Comparison of ENCODE assay signal across 8 cellular contexts in the genomic region with DNA sequence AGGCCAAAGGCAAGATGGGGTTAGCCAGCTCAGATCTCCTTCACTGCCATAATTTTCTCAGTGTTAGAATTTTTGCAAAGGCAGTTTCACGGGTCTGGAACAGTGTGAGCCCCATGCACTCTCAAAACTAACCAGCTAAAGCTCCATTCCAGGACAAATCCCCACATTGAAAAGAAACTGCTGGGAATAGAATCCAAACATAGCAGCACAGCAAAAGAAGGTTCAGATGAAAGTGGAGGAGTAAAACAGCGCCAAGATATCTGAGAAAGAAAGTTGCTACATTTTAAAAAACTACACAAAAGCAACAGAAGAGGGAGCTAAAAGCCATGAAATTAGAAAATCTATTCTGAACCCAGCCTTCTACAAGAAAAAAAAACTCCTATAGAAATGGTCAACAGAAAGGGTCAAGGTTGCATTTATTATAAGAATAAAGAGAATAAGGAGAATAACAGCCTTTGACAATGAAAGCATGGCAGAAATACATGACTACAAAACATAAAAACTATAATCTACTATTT. TPM values are rescaled to one million over a fixed set of nuclear protein-coding genes. Genes with fewer than 3 reads are reported as not detected.
DNase-seq lines count a peak whose midpoint lies in the region; ATAC-seq and TF ChIP-seq lines count a peak whose summit lies in the region.

No MANE protein-coding gene starts in this region.

- H3K4me3 ChIP-seq in OCI-LY1 (ENCODE audit: low read depth, low read length, poor library complexity, severe bottlenecking) (no peak overlapping the region), esophagus squamous epithelium (no peak overlapping the region)

- H4K20me1 ChIP-seq in OCI-LY1 (ENCODE audit: insufficient read depth, low read length): no peaks in the 10 kb centered on the region

- H2AFZ ChIP-seq in OCI-LY1 (ENCODE audit: low read length): no peak overlapping the region

- H3K9me3 Mint-ChIP-seq in natural killer cell: no peaks in the 10 kb centered on the region
- no peaks in the 10 kb centered on the region for H3K9me3 Mint-ChIP-seq in natural killer cell treated with Interleukin-12 subunit alpha and Interleukin-12 subunit beta and Interleukin-15 and Interleukin-18, amount 100 ng/mL, for 72 hours

- no peak overlapping the region for H3K9ac ChIP-seq in OCI-LY1 (ENCODE audit: low read length)

- TF ChIP-seq CTCF in natural killer cell (IDR thresholded peaks at IDR 0.05) (peak; percentile 27), OCI-LY1 (IDR thresholded peaks at IDR 0.05; ENCODE audit: low read length) (peak; percentile 34; the same call in 1 of the 2 replicates), esophagus squamous epithelium (IDR thresholded peaks at IDR 0.05) (peak in 4 of 6 experiments; percentile 13 to 38 (median 20))

- no peak for TF ChIP-seq POLR2A in esophagus squamous epithelium (IDR thresholded peaks at IDR 0.05)

- H3K36me3 Mint-ChIP-seq in natural killer cell: no peaks in the 10 kb centered on the region
- H3K36me3 Mint-ChIP-seq in natural killer cell treated with Interleukin-12 subunit alpha and Interleukin-12 subunit beta and Interleukin-15 and Interleukin-18, amount 100 ng/mL, for 72 hours: no peaks in the 10 kb centered on the region

- H3K9me3 ChIP-seq in OCI-LY1 (ENCODE audit: low read length) (no peaks in the 10 kb centered on the region), esophagus squamous epithelium (no peaks in the 10 kb centered on the region)

- H3K4me1 ChIP-seq in OCI-LY1 (ENCODE audit: insufficient read depth, low read length, severe bottlenecking) (no peaks in the 10 kb centered on the region), esophagus squamous epithelium (no peaks in the 10 kb centered on the region)

- no peaks in the 10 kb centered on the region for H3K9me2 ChIP-seq in OCI-LY1 (ENCODE audit: low read depth, low read length)

- H3K4me1 Mint-ChIP-seq in natural killer cell: peaks cover 0 to 8% of the 10 kb centered on the region in 2 donors
- no peaks in the 10 kb centered on the region for H3K4me1 Mint-ChIP-seq in natural killer cell treated with Interleukin-12 subunit alpha and Interleukin-12 subunit beta and Interleukin-15 and Interleukin-18, amount 100 ng/mL, for 72 hours (ENCODE audit: low read depth in 2 of 2)

- no peaks in the 10 kb centered on the region for H3K79me2 ChIP-seq in OCI-LY1 (ENCODE audit: insufficient read depth, low read length)

- peaks cover 4 to 33% of the 10 kb centered on the region in 2 donors for H3K27me3 Mint-ChIP-seq in natural killer cell (ENCODE audit: low read depth in 2 of 2)
- H3K27me3 Mint-ChIP-seq in natural killer cell treated with Interleukin-12 subunit alpha and Interleukin-12 subunit beta and Interleukin-15 and Interleukin-18, amount 100 ng/mL, for 72 hours: peaks cover 7 to 8% of the 10 kb centered on the region in 2 donors

- H3K27ac ChIP-seq in OCI-LY1 (ENCODE audit: low read depth, low read length, poor library complexity, severe bottlenecking): no peak overlapping the region
- H3K27ac ChIP-seq in esophagus squamous epithelium: no peak overlapping the region

- H3K27ac Mint-ChIP-seq in natural killer cell: no peak overlapping the region
- no peak overlapping the region for H3K27ac Mint-ChIP-seq in natural killer cell treated with Interleukin-12 subunit alpha and Interleukin-12 subunit beta and Interleukin-15 and Interleukin-18, amount 100 ng/mL, for 72 hours

- 0 to 27% methylated on average over 1 to 2 of the region's 2 CpGs for WGBS in esophagus squamous epithelium, 2 donors

- DNase-seq in natural killer cell (no peak), esophagus squamous epithelium (lab: John Stamatoyannopoulos, UW) (no peak), superior temporal gyrus (ENCODE audit: extremely low spot score) (peak; percentile 52), NCI-H345 treated with DMSO at 0.1 percent for 48 hours (lab: John Stamatoyannopoulos, UW; ENCODE audit: unreplicated experiment) (no peak), GM19238 (ENCODE audit: insufficient read length, low spot score) (no peak)
- no peak for DNase-seq in natural killer cell treated with Interleukin-12 subunit alpha and Interleukin-12 subunit beta and Interleukin-15 and Interleukin-18, amount 100 ng/mL, for 72 hours (ENCODE audit: low spot score)

- H3K4me3 Mint-ChIP-seq in natural killer cell: no peak overlapping the region
- H3K4me3 Mint-ChIP-seq in natural killer cell treated with Interleukin-12 subunit alpha and Interleukin-12 subunit beta and Interleukin-15 and Interleukin-18, amount 100 ng/mL, for 72 hours: no peak overlapping the region

- H3K4me2 ChIP-seq in OCI-LY1 (ENCODE audit: low read length): no peak overlapping the region

- no peaks in the 10 kb centered on the region for H3K27me3 ChIP-seq in OCI-LY1 (ENCODE audit: insufficient read depth, low read length)
- H3K27me3 ChIP-seq in esophagus squamous epithelium: no peaks in the 10 kb centered on the region

- no peaks in the 10 kb centered on the region for H3K36me3 ChIP-seq in OCI-LY1 (ENCODE audit: insufficient read depth, low read length)
- no peaks in the 10 kb centered on the region for H3K36me3 ChIP-seq in esophagus squamous epithelium

- no peaks in the 10 kb centered on the region for H3F3A ChIP-seq in OCI-LY1 (ENCODE audit: insufficient read depth, low read length)

- ATAC-seq in natural killer cell (no peak), GM19397 (IDR thresholded peaks at IDR 0.05; ENCODE audit: unreplicated experiment) (no peak)
- no peak for ATAC-seq in natural killer cell treated with Interleukin-12 subunit alpha and Interleukin-12 subunit beta and Interleukin-15 and Interleukin-18, amount 100 ng/mL, for 72 hours

- intact Hi-C loops in natural killer cell (cut with micrococcal nuclease) (loop anchor here (1.0 kb wide), 1 partner anchor 209 kb away; no protein-coding TSS in a partner anchor), esophagus squamous epithelium (cut with DNase I) (no loop called here)

RNA-seq across cellular contexts. Expression of gene SLC7A3, which starts 39.6 kb away (rescaled TPM):
- total RNA-seq in natural killer cell (not detected), esophagus squamous epithelium (under 1 TPM in 1 of 4 donors, not detected in 3; 0.56 TPM)
- not detected for total RNA-seq in natural killer cell treated with Interleukin-12 subunit alpha and Interleukin-12 subunit beta and Interleukin-15 and Interleukin-18, amount 100 ng/mL, for 72 hours
